ENCODE assay signal across 13 cellular contexts in genomic region chr10:76433161-76434005, GRCh38.
A peak's percentile ranks its signal among the peaks of the same experiment; 100 is the strongest.
DNase-seq lines count a peak whose midpoint lies in the region; ATAC-seq, FAIRE-seq and TF ChIP-seq lines count a peak whose summit lies in the region.
"Had no signal": no experiment of that assay in that cellular context is flagged by ENCODE, and none has a peak within 500 bp of the region (broad histone marks: within the 10 kb centered on the region; RNA-seq: fewer than 3 reads in every experiment).

No MANE protein-coding gene starts in this region.

- no peaks in the 10 kb centered on the region for H3K79me2 ChIP-seq in neural cell (replicated peaks; ENCODE audit: insufficient read depth, low read length)

- peak; percentile 13 for TF ChIP-seq RAD21 in neural cell (conservative IDR thresholded peaks at IDR 0.05)

- no peak for ATAC-seq in activated naive CD8-positive, alpha-beta T cell treated with anti-CD3 and anti-CD28 coated beads, Interleukin-2, amount 50 U/mL, for 24 hours

- H3K27me3 ChIP-seq in neural cell (ENCODE audit: insufficient read depth, low read depth, low read length): no peaks in the 10 kb centered on the region

- H3K36me3 Mint-ChIP-seq in HFFc6 (ENCODE audit: low read depth): no peaks in the 10 kb centered on the region
- H3K36me3 Mint-ChIP-seq in activated naive CD8-positive, alpha-beta T cell treated with anti-CD3 and anti-CD28 coated beads, Interleukin-2, amount 50 U/mL, for 24 hours (ENCODE audit: low read depth): no peaks in the 10 kb centered on the region

- H3K36me3 ChIP-seq in neural cell (ENCODE audit: insufficient read depth, low read length): no peaks in the 10 kb centered on the region

- no peaks in the 10 kb centered on the region for H4K20me1 ChIP-seq in neural cell (ENCODE audit: insufficient read depth)

- no peak for TF ChIP-seq POLR2A in H54 (IDR thresholded peaks at IDR 0.05; ENCODE audit: low read depth, low read length)

- FAIRE-seq in H54 (lab: Jason Lieb, UNC): peak; percentile 66
- FAIRE-seq in D721Med (lab: Jason Lieb, UNC): no peak
- FAIRE-seq: GM18507 had no signal

- H3F3A ChIP-seq in neural cell (ENCODE audit: insufficient read depth, low read length, poor library complexity, severe bottlenecking): no peaks in the 10 kb centered on the region

- H3K9me3 Mint-ChIP-seq in HFFc6: no peaks in the 10 kb centered on the region
- peaks cover 3% of the 10 kb centered on the region for H3K9me3 Mint-ChIP-seq in activated naive CD8-positive, alpha-beta T cell treated with anti-CD3 and anti-CD28 coated beads, Interleukin-2, amount 50 U/mL, for 24 hours
- H3K9me3 Mint-ChIP-seq: dendritic cell treated with granulocyte-macrophage colony-stimulating factor and Interleukin-4, amounts not matched to agents 40 ng/mL and 50 ng/mL, for 4 days had no signal

- no peak overlapping the region for H3K27ac Mint-ChIP-seq in HFFc6
- no peak overlapping the region for H3K27ac Mint-ChIP-seq in activated naive CD8-positive, alpha-beta T cell treated with anti-CD3 and anti-CD28 coated beads, Interleukin-2, amount 50 U/mL, for 24 hours
- H3K27ac Mint-ChIP-seq: dendritic cell treated with granulocyte-macrophage colony-stimulating factor and Interleukin-4, amounts not matched to agents 40 ng/mL and 50 ng/mL, for 4 days had no signal

- no peak overlapping the region for H2AFZ ChIP-seq in neural cell (ENCODE audit: low read depth, low read length)

- TF ChIP-seq CTCF in neural cell (IDR thresholded peaks at IDR 0.05; ENCODE audit: poor library complexity, severe bottlenecking) (no peak), D721Med (IDR thresholded peaks at IDR 0.05; ENCODE audit: insufficient read depth, missing control alignments) (no peak), HFFc6 (IDR thresholded peaks at IDR 0.05) (no peak)

- peaks cover 2% of the 10 kb centered on the region; the same call in 1 of the 2 replicates for H3K27me3 Mint-ChIP-seq in HFFc6 (ENCODE audit: insufficient read depth)
- peaks cover 2% of the 10 kb centered on the region for H3K27me3 Mint-ChIP-seq in activated naive CD8-positive, alpha-beta T cell treated with anti-CD3 and anti-CD28 coated beads, Interleukin-2, amount 50 U/mL, for 24 hours
- H3K27me3 Mint-ChIP-seq: dendritic cell treated with granulocyte-macrophage colony-stimulating factor and Interleukin-4, amounts not matched to agents 40 ng/mL and 50 ng/mL, for 4 days had no signal

- peaks cover 55% of the 10 kb centered on the region for H3K4me1 Mint-ChIP-seq in HFFc6 (ENCODE audit: low read depth)
- no peaks in the 10 kb centered on the region for H3K4me1 Mint-ChIP-seq in activated naive CD8-positive, alpha-beta T cell treated with anti-CD3 and anti-CD28 coated beads, Interleukin-2, amount 50 U/mL, for 24 hours

- H3K9me3 ChIP-seq in neural cell (ENCODE audit: low read length): no peaks in the 10 kb centered on the region

- H3K9ac ChIP-seq in neural cell (ENCODE audit: low read length): peak overlapping the region; percentile 4

- H3K4me3 Mint-ChIP-seq in HFFc6: no peak overlapping the region
- no peak overlapping the region for H3K4me3 Mint-ChIP-seq in activated naive CD8-positive, alpha-beta T cell treated with anti-CD3 and anti-CD28 coated beads, Interleukin-2, amount 50 U/mL, for 24 hours
- H3K4me3 Mint-ChIP-seq: dendritic cell treated with granulocyte-macrophage colony-stimulating factor and Interleukin-4, amounts not matched to agents 40 ng/mL and 50 ng/mL, for 4 days had no signal

- H3K27ac ChIP-seq in neural cell (ENCODE audit: low read length): peak overlapping the region; percentile 49
- H3K27ac ChIP-seq: SK-N-MC had no signal

- H3K4me2 ChIP-seq in neural cell (ENCODE audit: low read length): peak overlapping the region; percentile 15

- peak; percentile 93 for TF ChIP-seq EP300 in neural cell (conservative IDR thresholded peaks at IDR 0.05; ENCODE audit: poor library complexity, severe bottlenecking)

- peak overlapping the region; percentile 35 for H3K4me3 ChIP-seq in neural cell (ENCODE audit: low read length)
- H3K4me3 ChIP-seq: SK-N-MC, skin epidermis had no signal

- DNase-seq in H54 (ENCODE audit: insufficient read length, low spot score): no peak
- peak; percentile 77 for DNase-seq in NCI-H2196 (lab: John Stamatoyannopoulos, UW; ENCODE audit: unreplicated experiment)
- DNase-seq in ecto neural progenitor cell (ENCODE audit: low spot score): peak; percentile 46
- no peak for DNase-seq in D721Med (ENCODE audit: insufficient read length, low spot score)
- no peak for DNase-seq in HFFc6
- no peak for DNase-seq in activated naive CD8-positive, alpha-beta T cell treated with anti-CD3 and anti-CD28 coated beads, Interleukin-2, amount 50 U/mL, for 24 hours
- no peak for DNase-seq in activated T-cell treated with anti-CD3 and anti-CD28 coated beads, Interleukin-2, amount 50 U/mL, for 1 hour
- DNase-seq: activated CD8-positive, alpha-beta memory T cell treated with anti-CD3 and anti-CD28 coated beads, Interleukin-2, amount 50 U/mL, for 4 hours had no signal

- no peaks in the 10 kb centered on the region for H3K9me2 ChIP-seq in neural cell (ENCODE audit: insufficient read depth, low read length)

TF ChIP-seq in neural cell, 6 proteins besides CTCF, POLR2A, EP300 and RAD21:
- TF ChIP-seq EZH2 (IDR thresholded peaks at IDR 0.05; ENCODE audit: borderline replicate concordance, insufficient read depth, low read length, poor library complexity, severe bottlenecking): no peak
- TF ChIP-seq SMC3 (conservative IDR thresholded peaks at IDR 0.05; ENCODE audit: poor library complexity): peak; percentile 23
- TF ChIP-seq, protein P1, sequence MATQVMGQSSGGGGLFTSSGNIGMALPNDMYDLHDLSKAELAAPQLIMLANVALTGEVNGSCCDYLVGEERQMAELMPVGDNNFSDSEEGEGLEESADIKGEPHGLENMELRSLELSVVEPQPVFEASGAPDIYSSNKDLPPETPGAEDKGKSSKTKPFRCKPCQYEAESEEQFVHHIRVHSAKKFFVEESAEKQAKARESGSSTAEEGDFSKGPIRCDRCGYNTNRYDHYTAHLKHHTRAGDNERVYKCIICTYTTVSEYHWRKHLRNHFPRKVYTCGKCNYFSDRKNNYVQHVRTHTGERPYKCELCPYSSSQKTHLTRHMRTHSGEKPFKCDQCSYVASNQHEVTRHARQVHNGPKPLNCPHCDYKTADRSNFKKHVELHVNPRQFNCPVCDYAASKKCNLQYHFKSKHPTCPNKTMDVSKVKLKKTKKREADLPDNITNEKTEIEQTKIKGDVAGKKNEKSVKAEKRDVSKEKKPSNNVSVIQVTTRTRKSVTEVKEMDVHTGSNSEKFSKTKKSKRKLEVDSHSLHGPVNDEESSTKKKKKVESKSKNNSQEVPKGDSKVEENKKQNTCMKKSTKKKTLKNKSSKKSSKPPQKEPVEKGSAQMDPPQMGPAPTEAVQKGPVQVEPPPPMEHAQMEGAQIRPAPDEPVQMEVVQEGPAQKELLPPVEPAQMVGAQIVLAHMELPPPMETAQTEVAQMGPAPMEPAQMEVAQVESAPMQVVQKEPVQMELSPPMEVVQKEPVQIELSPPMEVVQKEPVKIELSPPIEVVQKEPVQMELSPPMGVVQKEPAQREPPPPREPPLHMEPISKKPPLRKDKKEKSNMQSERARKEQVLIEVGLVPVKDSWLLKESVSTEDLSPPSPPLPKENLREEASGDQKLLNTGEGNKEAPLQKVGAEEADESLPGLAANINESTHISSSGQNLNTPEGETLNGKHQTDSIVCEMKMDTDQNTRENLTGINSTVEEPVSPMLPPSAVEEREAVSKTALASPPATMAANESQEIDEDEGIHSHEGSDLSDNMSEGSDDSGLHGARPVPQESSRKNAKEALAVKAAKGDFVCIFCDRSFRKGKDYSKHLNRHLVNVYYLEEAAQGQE (IDR thresholded peaks at IDR 0.05; ENCODE audit: borderline replicate concordance): peak; percentile 18
- TF ChIP-seq TAF1 (IDR thresholded peaks at IDR 0.05; ENCODE audit: low read depth): peak; percentile 4
- no peak for TF ChIP-seq MXI1 (conservative IDR thresholded peaks at IDR 0.05; ENCODE audit: poor library complexity, severe bottlenecking)
- TF ChIP-seq POLR2AphosphoS5 (IDR thresholded peaks at IDR 0.05): peak; percentile 82

Comparison
In these comparisons a context has a peak if more than half of its experiments do, and no peak if none do; other contexts are left out.
1. DNase-seq: peak in NCI-H2196 (single experiment) and ecto neural progenitor cell (single experiment); none in H54 (single experiment), D721Med (single experiment), HFFc6 (single experiment), activated naive CD8-positive, alpha-beta T cell treated with anti-CD3 and anti-CD28 coated beads, Interleukin-2, amount 50 U/mL, for 24 hours (single experiment) and activated T-cell treated with anti-CD3 and anti-CD28 coated beads, Interleukin-2, amount 50 U/mL, for 1 hour (single experiment).